31 cellular contexts compared by ENCODE assay signal in genomic region chr20:41622584-41622983, GRCh38.
"Had no signal": no experiment of that assay in that cellular context is flagged by ENCODE, and none has a peak within 500 bp of the region (broad histone marks: within the 10 kb centered on the region; RNA-seq: fewer than 3 reads in every experiment).

No MANE protein-coding gene starts in this region.

- DNase-seq: naive thymus-derived CD4-positive, alpha-beta T cell; natural killer cell; occipital lobe; ovary; posterior cingulate gyrus; psoas muscle; right cardiac atrium; spleen; stimulated activated CD4-positive, alpha-beta T cell treated with anti-CD3 and anti-CD28 coated beads, Interleukin-12 subunit alpha, Interleukin-12 subunit beta, amount 100 ng/mL, for 4 hours; stimulated activated CD4-positive, alpha-beta T cell treated with anti-CD3 and anti-CD28 coated beads, Interleukin-1b, Interleukin-23, amount 100 ng/mL, for 48 hours; stimulated activated CD4-positive, alpha-beta T cell treated with anti-CD3 and anti-CD28 coated beads, Interleukin-4, amount 100 ng/mL, for 1 hour; stimulated activated CD4-positive, alpha-beta T cell treated with anti-CD3 and anti-CD28 coated beads, Interleukin-4, amount 100 ng/mL, for 4 hours; stimulated activated CD8-positive, alpha-beta memory T cell treated with anti-CD3 and anti-CD28 coated beads, Interleukin-4, amount 100 ng/mL, for 48 hours; stimulated activated naive B cell treated with anti-CD40 and anti-IgM and Interleukin-4, amounts not matched to agents 10 μg/mL and 1 μg/mL and 100 μg/mL, for 72 hours; stimulated activated naive CD4-positive, alpha-beta T cell treated with Interleukin-2 at 50 U/mL for 16 hours; stomach; thyroid gland; trophoblast cell; upper lobe of left lung had no signal

- H3K27ac ChIP-seq: neural progenitor cell, ovary, parathyroid adenoma, psoas muscle, skin epidermis, spleen, stomach, thoracic aorta, thyroid gland, tibial nerve, upper lobe of left lung, vagina had no signal

- H3K4me3 ChIP-seq: neural progenitor cell, ovary, psoas muscle, skin epidermis, smooth muscle cell, spleen, stomach, thoracic aorta, thyroid gland, tibial nerve, upper lobe of left lung, vagina had no signal

- H3K9me3 ChIP-seq: ovary, psoas muscle, stomach, thoracic aorta, thyroid gland, tibial nerve, upper lobe of left lung, vagina had no signal

- H3K4me2 ChIP-seq: neural progenitor cell, smooth muscle cell had no signal

- FAIRE-seq: urothelium cell line had no signal

- H3K9ac ChIP-seq: neural progenitor cell, parathyroid adenoma had no signal

- H3K36me3 ChIP-seq: neural progenitor cell, ovary, spleen, stomach, thoracic aorta, thyroid gland, tibial nerve, upper lobe of left lung, vagina had no signal

- H3K9me3 Mint-ChIP-seq: natural killer cell; nephron; neural progenitor cell; stimulated activated naive CD8-positive, alpha-beta T cell treated with anti-CD3 and anti-CD28 coated beads, Interleukin-15, Interleukin-2, amounts not matched to agents 100 ng/mL and 50 ng/mL, for 24 hours had no signal

- H3K4me3 Mint-ChIP-seq: naive thymus-derived CD4-positive, alpha-beta T cell; natural killer cell; neural progenitor cell; stimulated activated naive B cell treated with anti-CD40 and anti-IgM and Interleukin-4, amounts not matched to agents 10 μg/mL and 1 μg/mL and 100 μg/mL, for 72 hours; stimulated activated naive CD8-positive, alpha-beta T cell treated with anti-CD3 and anti-CD28 coated beads, Interleukin-15, Interleukin-2, amounts not matched to agents 100 ng/mL and 50 ng/mL, for 24 hours had no signal

- H3K27ac Mint-ChIP-seq: naive thymus-derived CD4-positive, alpha-beta T cell; natural killer cell; nephron; neural progenitor cell; progenitor cell of endocrine pancreas; stimulated activated naive B cell treated with anti-CD40 and anti-IgM and Interleukin-4, amounts not matched to agents 10 μg/mL and 1 μg/mL and 100 μg/mL, for 72 hours; stimulated activated naive CD8-positive, alpha-beta T cell treated with anti-CD3 and anti-CD28 coated beads, Interleukin-15, Interleukin-2, amounts not matched to agents 100 ng/mL and 50 ng/mL, for 24 hours had no signal

- H3K27me3 ChIP-seq: ovary, spleen, stomach, thyroid gland, tibial nerve, upper lobe of left lung, vagina had no signal

- H2AFZ ChIP-seq: neural progenitor cell, parathyroid adenoma had no signal

- H3K4me1 ChIP-seq: psoas muscle had no signal

- H3K27me3 Mint-ChIP-seq: progenitor cell of endocrine pancreas; stimulated activated naive B cell treated with anti-CD40 and anti-IgM and Interleukin-4, amounts not matched to agents 10 μg/mL and 1 μg/mL and 100 μg/mL, for 72 hours; stimulated activated naive CD8-positive, alpha-beta T cell treated with anti-CD3 and anti-CD28 coated beads, Interleukin-15, Interleukin-2, amounts not matched to agents 100 ng/mL and 50 ng/mL, for 24 hours had no signal

- ATAC-seq: naive thymus-derived CD4-positive, alpha-beta T cell; natural killer cell; psoas muscle; right cardiac atrium; sciatic nerve; stimulated activated naive B cell treated with anti-CD40 and anti-IgM and Interleukin-4, amounts not matched to agents 10 μg/mL and 1 μg/mL and 100 μg/mL, for 72 hours had no signal

- H3K36me3 Mint-ChIP-seq: naive thymus-derived CD4-positive, alpha-beta T cell; natural killer cell; neural progenitor cell had no signal
